1 cellular context compared by ENCODE assay signal in genomic region chr15:78212546-78213424, GRCh38.
TF ChIP-seq lines count a peak whose summit lies in the region.

No MANE protein-coding gene starts in this region.

TF ChIP-seq in endothelial cell of umbilical vein, 7 proteins besides CTCF, POLR2A, EP300 and RAD21:
- no peak for TF ChIP-seq GATA2 (IDR thresholded peaks at IDR 0.05; ENCODE audit: insufficient read depth, insufficient read length, low read depth, low read length)
- TF ChIP-seq FOS (IDR thresholded peaks at IDR 0.05; ENCODE audit: borderline replicate concordance, insufficient read depth, low read length), result peak; percentile 89
- TF ChIP-seq MYC (IDR thresholded peaks at IDR 0.05; ENCODE audit: low read depth, low read length), result no peak
- peak; percentile 73 for TF ChIP-seq JUN (IDR thresholded peaks at IDR 0.05; ENCODE audit: borderline replicate concordance, insufficient read depth, insufficient read length, low read depth)
- no peak for TF ChIP-seq EZH2 (IDR thresholded peaks at IDR 0.05; ENCODE audit: borderline replicate concordance, low read depth, low read length, severe bottlenecking)
- TF ChIP-seq POLR2AphosphoS5 (IDR thresholded peaks at IDR 0.05; ENCODE audit: insufficient read depth, low read depth, low read length), result no peak
- TF ChIP-seq MAX (IDR thresholded peaks at IDR 0.05; ENCODE audit: insufficient read depth, insufficient read length), result no peak
